In the genomic region with DNA sequence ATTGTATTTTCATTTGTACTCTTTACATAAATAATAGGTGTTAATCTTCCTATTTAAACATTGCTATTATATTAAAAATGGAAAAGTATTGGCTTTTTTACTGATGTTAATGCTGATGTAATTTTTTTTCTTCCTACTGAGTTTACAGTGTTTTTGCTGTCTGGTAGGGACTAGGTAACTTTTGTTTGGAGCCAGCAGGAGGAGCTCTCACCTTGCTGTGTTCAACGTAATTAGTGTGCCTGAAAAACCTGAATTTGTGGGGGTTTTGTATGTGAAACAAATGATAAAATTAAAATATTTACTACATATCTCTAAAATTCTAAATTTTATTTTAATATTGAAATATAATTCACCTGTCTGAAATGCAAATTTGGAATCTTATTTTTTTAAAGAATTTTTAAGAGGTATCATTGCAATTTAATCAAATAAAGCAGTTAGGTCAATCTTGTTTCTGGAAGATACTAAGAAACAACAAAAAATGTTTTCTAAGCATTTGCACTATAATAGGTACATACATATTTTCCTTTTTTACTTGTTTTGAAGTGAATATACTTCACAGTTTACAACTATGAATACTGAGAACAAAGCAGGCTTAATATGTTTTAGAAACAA, we compare ENCODE assay signal across 8 cellular contexts. TPM values are rescaled to one million over a fixed set of nuclear protein-coding genes. Genes with fewer than 3 reads are reported as not detected.
DNase-seq lines count a peak whose midpoint lies in the region; ATAC-seq, FAIRE-seq and TF ChIP-seq lines count a peak whose summit lies in the region.

No MANE protein-coding gene starts in this region.

- H2AFZ ChIP-seq in K562 (ENCODE audit: low read depth, low read length), result no peak overlapping the region

- BruUV-seq in K562 (replicated peaks; lab: Mats Ljungman, UMichigan), result no TSS peak

- ATAC-seq in HG03175 (IDR thresholded peaks at IDR 0.05; ENCODE audit: unreplicated experiment) (peak; percentile 61), K562 (no peak), lower lobe of right lung (no peak), HG03045 (IDR thresholded peaks at IDR 0.05; ENCODE audit: unreplicated experiment) (no peak), HG02642 (IDR thresholded peaks at IDR 0.05; ENCODE audit: poor library complexity, unreplicated experiment) (no peak)

- in situ Hi-C loops in K562 (cut with MboI), result no loop called here

- no peak for TF ChIP-seq POLR2A in K562 (conservative IDR thresholded peaks at IDR 0.05)

- TF ChIP-seq CTCF in K562 (IDR thresholded peaks at IDR 0.05 in 2 of 3, conservative IDR thresholded peaks at IDR 0.05 in 1 of 3; ENCODE audit: insufficient read depth in 2 of 3, low read depth in 1 of 3, low read length in 3 of 3), result peak in 2 of 3 experiments; percentile 33 to 36; a peak in 2 of 6 replicates
- peak; percentile 42 for TF ChIP-seq CTCF in lower lobe of right lung (IDR thresholded peaks at IDR 0.05)

- H3K36me3 ChIP-seq in K562 (ENCODE audit: control insufficient read depth, insufficient read depth, low read length), result no peaks in the 10 kb centered on the region
- H3K36me3 ChIP-seq in lower lobe of right lung, result no peaks in the 10 kb centered on the region

- no peaks in the 10 kb centered on the region for H4K20me1 ChIP-seq in K562 (replicated peaks; ENCODE audit: control insufficient read depth, insufficient read depth, low read length)

- CTCF ChIA-PET in K562 (lab: Yijun Ruan, JAX; ENCODE audit: low intra/inter-chr PET ratio), result interaction anchor here (0.6 kb wide), 1 partner anchor 856 kb away, joined by 3 read pairs; no protein-coding TSS in a partner anchor

- H3K4me3 ChIP-seq in K562 (no peak overlapping the region), lower lobe of right lung (no peak overlapping the region)

- POLR2A ChIA-PET in K562 (lab: Yijun Ruan, JAX), result no interaction called here

- H3K79me2 ChIP-seq in K562 (ENCODE audit: control insufficient read depth, insufficient read depth, low read length), result no peaks in the 10 kb centered on the region

- intact Hi-C loops in K562 (cut with micrococcal nuclease), result loop anchor here (10.0 kb wide), 3 partner anchors 792 to 1162 kb away; no protein-coding TSS in a partner anchor
- intact Hi-C loops in lower lobe of right lung (cut with DNase I), result no loop called here

- peak; percentile 1 for DNase-seq in activated T-cell treated with anti-CD3 and anti-CD28 coated beads for 48 hours (ENCODE audit: low read depth)
- DNase-seq in activated T-cell treated with anti-CD3 and anti-CD28 coated beads, Interleukin-2, amount 50 U/mL, for 1 hour, result no peak
- DNase-seq in NCI-H446 (lab: John Stamatoyannopoulos, UW), result peak; percentile 7 to 76
- peak in 3 of 4 experiments; percentile 1 to 6 (median 4) for DNase-seq in K562 (ENCODE audit: extremely low read depth in 1 of 4, low spot score in 3 of 4)
- no peak for DNase-seq in lower lobe of right lung

- H3K4me2 ChIP-seq in K562 (ENCODE audit: insufficient read depth, low read length), result no peak overlapping the region

- no peaks in the 10 kb centered on the region for H3K9me1 ChIP-seq in K562 (ENCODE audit: control insufficient read depth, insufficient read depth, low read length)

- H3K9me3 ChIP-seq in K562 (replicated peaks; ENCODE audit: control insufficient read depth, insufficient read depth, low read depth, low read length) (no peaks in the 10 kb centered on the region), lower lobe of right lung (no peaks in the 10 kb centered on the region)

- 0% methylated on average over 1 of the region's 1 CpG for WGBS in K562 (ENCODE audit: insufficient coverage, low coverage, missing lambda C conversion rate)

- no peak for TF ChIP-seq EP300 in K562 (IDR thresholded peaks at IDR 0.05; ENCODE audit: low read length)

- no peaks in the 10 kb centered on the region for H3K4me1 ChIP-seq in K562 (replicated peaks in 1 of 2; ENCODE audit: control insufficient read depth in 2 of 2, insufficient read depth in 2 of 2, low read length in 2 of 2)
- H3K4me1 ChIP-seq in lower lobe of right lung, result no peaks in the 10 kb centered on the region

- H3K27me3 ChIP-seq in K562 (ENCODE audit: control insufficient read depth in 2 of 2, insufficient read depth in 2 of 2, low read length in 2 of 2) (no peaks in the 10 kb centered on the region), lower lobe of right lung (ENCODE audit: low read depth) (no peaks in the 10 kb centered on the region)

- no peak overlapping the region for H3K27ac ChIP-seq in K562 (ENCODE audit: extremely low read depth, low read depth, low read length)
- H3K27ac ChIP-seq in lower lobe of right lung, result no peak overlapping the region

- no peak for FAIRE-seq in K562 (lab: Jason Lieb, UNC)

- TF ChIP-seq RAD21 in K562 (CRISPR knock-in tag; conservative IDR thresholded peaks at IDR 0.05 in 1 of 2, IDR thresholded peaks at IDR 0.05 in 1 of 2), result peak; percentile 22 to 36; a peak in 3 of 4 replicates

- H3K9ac ChIP-seq in K562 (ENCODE audit: insufficient read depth in 1 of 2, low read depth in 2 of 2, low read length in 2 of 2), result no peak overlapping the region

TF ChIP-seq in K562, 482 proteins besides CTCF, POLR2A, EP300 and RAD21 (continues in another document):
- TF ChIP-seq, protein P1, sequence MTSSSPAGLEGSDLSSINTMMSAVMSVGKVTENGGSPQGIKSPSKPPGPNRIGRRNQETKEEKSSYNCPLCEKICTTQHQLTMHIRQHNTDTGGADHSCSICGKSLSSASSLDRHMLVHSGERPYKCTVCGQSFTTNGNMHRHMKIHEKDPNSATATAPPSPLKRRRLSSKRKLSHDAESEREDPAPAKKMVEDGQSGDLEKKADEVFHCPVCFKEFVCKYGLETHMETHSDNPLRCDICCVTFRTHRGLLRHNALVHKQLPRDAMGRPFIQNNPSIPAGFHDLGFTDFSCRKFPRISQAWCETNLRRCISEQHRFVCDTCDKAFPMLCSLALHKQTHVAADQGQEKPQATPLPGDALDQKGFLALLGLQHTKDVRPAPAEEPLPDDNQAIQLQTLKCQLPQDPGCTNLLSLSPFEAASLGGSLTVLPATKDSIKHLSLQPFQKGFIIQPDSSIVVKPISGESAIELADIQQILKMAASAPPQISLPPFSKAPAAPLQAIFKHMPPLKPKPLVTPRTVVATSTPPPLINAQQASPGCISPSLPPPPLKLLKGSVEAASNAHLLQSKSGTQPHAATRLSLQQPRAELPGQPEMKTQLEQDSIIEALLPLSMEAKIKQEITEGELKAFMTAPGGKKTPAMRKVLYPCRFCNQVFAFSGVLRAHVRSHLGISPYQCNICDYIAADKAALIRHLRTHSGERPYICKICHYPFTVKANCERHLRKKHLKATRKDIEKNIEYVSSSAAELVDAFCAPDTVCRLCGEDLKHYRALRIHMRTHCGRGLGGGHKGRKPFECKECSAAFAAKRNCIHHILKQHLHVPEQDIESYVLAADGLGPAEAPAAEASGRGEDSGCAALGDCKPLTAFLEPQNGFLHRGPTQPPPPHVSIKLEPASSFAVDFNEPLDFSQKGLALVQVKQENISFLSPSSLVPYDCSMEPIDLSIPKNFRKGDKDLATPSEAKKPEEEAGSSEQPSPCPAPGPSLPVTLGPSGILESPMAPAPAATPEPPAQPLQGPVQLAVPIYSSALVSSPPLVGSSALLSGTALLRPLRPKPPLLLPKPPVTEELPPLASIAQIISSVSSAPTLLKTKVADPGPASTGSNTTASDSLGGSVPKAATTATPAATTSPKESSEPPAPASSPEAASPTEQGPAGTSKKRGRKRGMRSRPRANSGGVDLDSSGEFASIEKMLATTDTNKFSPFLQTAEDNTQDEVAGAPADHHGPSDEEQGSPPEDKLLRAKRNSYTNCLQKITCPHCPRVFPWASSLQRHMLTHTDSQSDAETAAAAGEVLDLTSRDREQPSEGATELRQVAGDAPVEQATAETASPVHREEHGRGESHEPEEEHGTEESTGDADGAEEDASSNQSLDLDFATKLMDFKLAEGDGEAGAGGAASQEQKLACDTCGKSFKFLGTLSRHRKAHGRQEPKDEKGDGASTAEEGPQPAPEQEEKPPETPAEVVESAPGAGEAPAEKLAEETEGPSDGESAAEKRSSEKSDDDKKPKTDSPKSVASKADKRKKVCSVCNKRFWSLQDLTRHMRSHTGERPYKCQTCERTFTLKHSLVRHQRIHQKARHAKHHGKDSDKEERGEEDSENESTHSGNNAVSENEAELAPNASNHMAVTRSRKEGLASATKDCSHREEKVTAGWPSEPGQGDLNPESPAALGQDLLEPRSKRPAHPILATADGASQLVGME (CRISPR knock-in tag; IDR thresholded peaks at IDR 0.05), result no peak

RNA-seq across cellular contexts. Expression of a gene that starts 48.8 kb away (rescaled TPM):
- not detected in 2 replicates for total RNA-seq in K562 (2011; cell fraction: chromatin; rRNA removed; ENCODE audit: low replicate concordance)
- total RNA-seq in K562 (2011; cell fraction: nucleolus; rRNA removed), result not detected in 2 replicates
- total RNA-seq in K562 (2011; cell fraction: nucleoplasm; rRNA removed), result not detected in 2 replicates
- total RNA-seq in K562 (2014; rRNA removed) (not detected in 2 replicates), K562 (2014; rRNA removed; fragmentation: Illumina TruSeq; extraction: Trizol) (not detected in 2 replicates), K562 (2015; rRNA removed; fragmentation: Illumina TruSeq; extraction: Trizol) (not detected in 2 replicates), K562 (2021) (not detected in 2 replicates), lower lobe of right lung (0.53 TPM)
- polyA plus RNA-seq in K562 (2011; rRNA removed) (not detected in 2 replicates), K562 (2014; fragmentation: Illumina TruSeq; extraction: Trizol) (not detected in 2 replicates), K562 (2014; fragmentation: Nextera tagmentation; extraction: Ambion mirVana) (not detected), K562 (2014; rRNA removed) (not detected in 2 replicates)
- polyA plus RNA-seq in K562 (2011; cell fraction: cytosol; rRNA removed), result not detected in 2 replicates
- not detected in 2 replicates for polyA plus RNA-seq in K562 (2011; cell fraction: nucleus; rRNA removed)
- polyA plus RNA-seq in K562 (2012), result not detected in 2 replicates
- polyA minus RNA-seq in K562 (2011; rRNA and poly(A)+ RNA removed), result not detected in 2 replicates
- not detected in 2 replicates for polyA minus RNA-seq in K562 (2011; cell fraction: cytosol; rRNA and poly(A)+ RNA removed)
- polyA minus RNA-seq in K562 (2011; cell fraction: nucleus; rRNA and poly(A)+ RNA removed), result not detected in 2 replicates

Comparison
In these comparisons a context has a peak if more than half of its experiments do, and no peak if none do; other contexts are left out.
1. DNase-seq: peak in activated T-cell treated with anti-CD3 and anti-CD28 coated beads for 48 hours (single experiment), NCI-H446 (2 of 2) and K562 (3 of 4); none in activated T-cell treated with anti-CD3 and anti-CD28 coated beads, Interleukin-2, amount 50 U/mL, for 1 hour (single experiment) and lower lobe of right lung (single experiment).